1 cellular context compared by ENCODE assay signal in the genomic region with DNA sequence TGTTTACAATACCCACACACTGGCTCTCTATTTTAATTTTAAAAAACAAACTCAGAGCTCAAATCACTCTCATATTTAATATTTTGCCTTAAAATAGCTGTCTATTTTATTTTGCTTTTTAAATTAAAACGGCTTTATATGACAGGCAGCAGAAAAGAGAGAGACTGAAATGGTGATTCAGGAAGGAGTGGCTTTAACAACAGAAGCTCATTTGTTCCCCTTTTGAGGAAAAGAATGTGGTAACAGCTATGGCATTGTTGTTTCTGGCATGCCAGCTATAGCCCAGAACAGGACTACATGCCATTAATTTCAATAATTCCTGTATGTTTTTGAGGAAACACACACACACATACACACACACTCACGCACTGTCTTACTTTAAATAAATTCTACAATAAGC.
TF ChIP-seq lines count a peak whose summit lies in the region.

No MANE protein-coding gene starts in this region.

TF ChIP-seq in GM23338, 12 proteins besides CTCF, POLR2A, EP300 and RAD21 (continued from another document):
- TF ChIP-seq REST (IDR thresholded peaks at IDR 0.05; ENCODE audit: unreplicated experiment), result no peak
